13 cellular contexts compared by ENCODE assay signal in the genomic region with DNA sequence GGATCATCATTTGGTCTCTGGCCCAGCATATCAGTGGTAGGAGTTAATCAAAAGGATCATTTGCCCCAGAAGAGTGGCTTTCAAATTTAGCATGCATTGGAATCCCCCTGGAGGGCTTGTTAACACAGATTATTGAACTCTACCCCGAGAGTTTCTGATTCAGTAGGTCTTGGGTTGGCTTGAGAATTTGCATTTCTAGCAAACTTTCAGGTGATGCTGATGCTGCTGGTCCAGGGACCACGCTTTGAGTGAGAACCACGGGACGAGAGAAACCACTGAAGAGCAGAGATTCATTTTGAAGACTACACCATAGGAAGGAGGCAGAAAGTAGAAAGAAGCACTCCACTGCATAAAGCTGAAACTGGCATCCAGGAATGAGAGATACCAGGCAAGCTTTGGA.
DNase-seq lines count a peak whose midpoint lies in the region; ATAC-seq lines count a peak whose summit lies in the region.
"Had no signal": no experiment of that assay in that cellular context is flagged by ENCODE, and none has a peak within 500 bp of the region (broad histone marks: within the 10 kb centered on the region; RNA-seq: fewer than 3 reads in every experiment).

No MANE protein-coding gene starts in this region.

- no peak for DNase-seq in NCI-H446 treated with DMSO at 0.1 percent for 48 hours (lab: John Stamatoyannopoulos, UW)
- DNase-seq in germinal center (ENCODE audit: low spot score): no peak
- no peak for DNase-seq in mesenteric fat pad (ENCODE audit: low spot score)
- DNase-seq: caudate nucleus; KBM-7; naive thymus-derived CD4-positive, alpha-beta T cell; Peyer's patch had no signal

- peak; percentile 79 for ATAC-seq in GM18498 (IDR thresholded peaks at IDR 0.05; ENCODE audit: unreplicated experiment)
- peak; percentile 52 for ATAC-seq in GM19372 (IDR thresholded peaks at IDR 0.05; ENCODE audit: low read depth, unreplicated experiment)
- ATAC-seq in HG02798 (IDR thresholded peaks at IDR 0.05; ENCODE audit: poor library complexity, unreplicated experiment): peak; percentile 77
- ATAC-seq in HG03460 (IDR thresholded peaks at IDR 0.05; ENCODE audit: unreplicated experiment): peak; percentile 72
- no peak for ATAC-seq in GM19467 (IDR thresholded peaks at IDR 0.05; ENCODE audit: unreplicated experiment)
- ATAC-seq: GM23338; naive thymus-derived CD4-positive, alpha-beta T cell had no signal
